In the genomic region with DNA sequence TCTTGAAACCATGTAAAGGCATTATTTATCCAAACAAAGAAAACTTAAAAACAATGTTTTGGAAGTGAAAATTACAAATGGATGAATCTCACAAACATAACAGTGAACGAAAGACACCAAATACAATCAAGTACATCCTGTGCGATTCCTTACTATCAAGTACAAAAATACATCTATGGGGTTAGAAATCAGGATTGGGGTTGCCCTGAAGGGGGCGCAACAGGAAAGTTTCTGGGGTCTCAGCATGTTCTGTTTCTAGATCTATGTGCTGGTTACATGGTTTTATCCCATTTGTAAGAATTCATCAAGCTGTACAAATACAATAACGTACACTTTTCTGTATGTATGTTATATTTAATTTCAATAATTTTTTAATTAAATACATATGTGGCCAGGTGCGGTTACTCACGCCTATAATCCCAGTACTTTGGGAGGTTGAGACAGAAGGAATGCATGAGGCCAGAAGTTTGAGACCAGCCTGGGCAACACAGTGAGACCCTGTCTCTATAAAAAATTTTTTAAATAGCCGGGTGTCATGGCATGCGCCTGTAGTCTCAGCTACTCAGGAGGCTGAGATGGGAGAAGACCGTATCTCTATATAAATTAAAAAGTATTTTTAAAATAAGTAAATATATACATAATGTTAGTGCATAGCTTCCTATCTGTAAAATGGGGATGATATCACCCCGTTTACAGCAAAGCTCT, we compare ENCODE assay signal across 14 cellular contexts.
A peak's percentile ranks its signal among the peaks of the same experiment; 100 is the strongest.
DNase-seq lines count a peak whose midpoint lies in the region; ATAC-seq, FAIRE-seq and TF ChIP-seq lines count a peak whose summit lies in the region.
"Had no signal": no experiment of that assay in that cellular context is flagged by ENCODE, and none has a peak within 500 bp of the region (broad histone marks: within the 10 kb centered on the region; RNA-seq: fewer than 3 reads in every experiment).

No MANE protein-coding gene starts in this region.

- H3K9me3 ChIP-seq in OCI-LY1 (ENCODE audit: low read length): no peaks in the 10 kb centered on the region

- DNase-seq in DMS53 (lab: John Stamatoyannopoulos, UW): peak; percentile 19
- no peak for DNase-seq in DMS53 treated with DMSO at 0.1 percent for 48 hours (lab: John Stamatoyannopoulos, UW; ENCODE audit: unreplicated experiment)
- no peak for DNase-seq in D721Med (ENCODE audit: insufficient read length, low spot score)
- no peak for DNase-seq in epithelial cell of proximal tubule (ENCODE audit: low read depth)
- no peak for DNase-seq in GM03348 (ENCODE audit: low spot score)
- no peak for DNase-seq in iPS-NIHi7 (ENCODE audit: extremely low spot score)
- DNase-seq: effector memory CD4-positive, alpha-beta T cell; foreskin melanocyte; NCI-H1436 treated with DMSO at 0.1 percent for 48 hours; NCI-H526 treated with DMSO at 0.1 percent for 48 hours; stimulated activated naive CD4-positive, alpha-beta T cell treated with Interleukin-2 at 50 U/mL for 16 hours had no signal

- H3K36me3 ChIP-seq in OCI-LY1 (ENCODE audit: insufficient read depth, low read length): no peaks in the 10 kb centered on the region

- H3K9me2 ChIP-seq in OCI-LY1 (ENCODE audit: low read depth, low read length): no peaks in the 10 kb centered on the region

- no peak overlapping the region for H3K9ac ChIP-seq in OCI-LY1 (ENCODE audit: low read length)

- H4K20me1 ChIP-seq in OCI-LY1 (ENCODE audit: insufficient read depth, low read length): no peaks in the 10 kb centered on the region

- FAIRE-seq in D721Med (lab: Jason Lieb, UNC): no peak
- FAIRE-seq: bronchial epithelial cell had no signal

- no peak for ATAC-seq in GM18873 (IDR thresholded peaks at IDR 0.05; ENCODE audit: low FRiP score, unreplicated experiment)

- H3K4me2 ChIP-seq in OCI-LY1 (ENCODE audit: low read length): no peak overlapping the region

- peak; percentile 10 for TF ChIP-seq CTCF in D721Med (IDR thresholded peaks at IDR 0.05; ENCODE audit: insufficient read depth, missing control alignments)
- TF ChIP-seq CTCF in OCI-LY1 (IDR thresholded peaks at IDR 0.05; ENCODE audit: low read length): peak; percentile 35
- TF ChIP-seq CTCF in epithelial cell of proximal tubule (conservative IDR thresholded peaks at IDR 0.05; ENCODE audit: low read depth, low read length): peak; percentile 24

- H3K27me3 ChIP-seq in OCI-LY1 (ENCODE audit: insufficient read depth, low read length): no peaks in the 10 kb centered on the region

- H3K4me3 ChIP-seq in OCI-LY1 (ENCODE audit: low read depth, low read length, poor library complexity, severe bottlenecking): no peak overlapping the region
- no peak overlapping the region for H3K4me3 ChIP-seq in epithelial cell of proximal tubule (ENCODE audit: low read depth, low read length)

- H2AFZ ChIP-seq in OCI-LY1 (ENCODE audit: low read length): no peak overlapping the region

- H3K79me2 ChIP-seq in OCI-LY1 (ENCODE audit: insufficient read depth, low read length): no peaks in the 10 kb centered on the region

- no peaks in the 10 kb centered on the region for H3F3A ChIP-seq in OCI-LY1 (ENCODE audit: insufficient read depth, low read length)

- H3K4me1 ChIP-seq in OCI-LY1 (ENCODE audit: insufficient read depth, low read length, severe bottlenecking): no peaks in the 10 kb centered on the region

- H3K27ac ChIP-seq in OCI-LY1 (ENCODE audit: low read depth, low read length, poor library complexity, severe bottlenecking): no peak overlapping the region
